In the genomic region with DNA sequence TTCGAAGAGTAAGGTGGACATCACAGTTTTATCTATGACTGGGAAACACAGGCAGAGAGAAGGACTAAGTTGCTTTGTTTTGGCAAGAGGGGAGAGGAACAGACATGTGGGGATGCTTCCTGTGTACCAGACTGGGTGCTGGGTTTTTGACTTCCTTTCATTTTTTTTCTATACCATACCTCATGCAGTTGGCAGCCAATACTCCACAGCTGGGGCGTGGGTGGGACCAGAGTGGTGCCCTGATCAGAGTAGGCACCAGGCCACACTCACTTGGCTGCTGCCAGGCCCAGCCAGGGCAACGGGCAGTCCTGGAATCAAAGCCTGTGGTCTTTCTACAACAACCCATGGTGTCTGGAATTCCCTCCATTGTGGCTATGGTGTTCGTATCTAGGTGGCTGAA, we compare ENCODE assay signal across 9 cellular contexts. TPM values are rescaled to one million over a fixed set of nuclear protein-coding genes. Genes with fewer than 3 reads are reported as not detected.
DNase-seq lines count a peak whose midpoint lies in the region; ATAC-seq, FAIRE-seq and TF ChIP-seq lines count a peak whose summit lies in the region.
"Had no signal": no experiment of that assay in that cellular context is flagged by ENCODE, and none has a peak within 500 bp of the region (broad histone marks: within the 10 kb centered on the region; RNA-seq: fewer than 3 reads in every experiment).

No MANE protein-coding gene starts in this region.

- FAIRE-seq in pancreas (lab: Jason Lieb, UNC) = no peak

- WGBS in mesendoderm (ENCODE audit: extremely low coverage, insufficient coverage, low lambda C conversion rate) = no CpG with 5 or more reads among the region's 4 CpGs
- 75 to 80% methylated on average over 1 to 4 of the region's 4 CpGs for WGBS in transverse colon (ENCODE audit: low coverage in 1 of 2), 2 donors
- WGBS in pancreas, 2 donors = 74 to 82% methylated on average over 4 of the region's 4 CpGs

- no peak overlapping the region for H3K4ac ChIP-seq in mesendoderm (ENCODE audit: low read depth, low read length)

- H3K27ac Mint-ChIP-seq in activated naive CD4-positive, alpha-beta T cell treated with anti-CD3 and anti-CD28 coated beads, Interleukin-2, amount 50 U/mL, for 24 hours = peak overlapping the region; percentile 30

- H3K9me3 ChIP-seq in transverse colon = no peaks in the 10 kb centered on the region
- no peaks in the 10 kb centered on the region for H3K9me3 ChIP-seq in pancreas

- H3K4me2 ChIP-seq in mesendoderm (ENCODE audit: low read length) = no peak overlapping the region

- H2BK120ac ChIP-seq in mesendoderm (ENCODE audit: low read depth, low read length) = no peak overlapping the region

- H3K79me2 ChIP-seq in mesendoderm (ENCODE audit: control insufficient read depth, insufficient read depth, low read length) = no peaks in the 10 kb centered on the region

- H3K18ac ChIP-seq in mesendoderm (ENCODE audit: low read length) = no peak overlapping the region

- H3K4me1 ChIP-seq in mesendoderm (ENCODE audit: control insufficient read depth, low read depth, low read length) (peaks cover 2% of the 10 kb centered on the region), transverse colon (peaks cover 10 to 42% (median 30%) of the 10 kb centered on the region in 4 donors), pancreas (no peaks in the 10 kb centered on the region)

- H3K4me3 ChIP-seq in mesendoderm (ENCODE audit: low read length) (no peak overlapping the region), transverse colon (no peak overlapping the region), pancreas (no peak overlapping the region)

- no peak for ATAC-seq in GM18861 (IDR thresholded peaks at IDR 0.05; ENCODE audit: unreplicated experiment)
- ATAC-seq in HG03159 (IDR thresholded peaks at IDR 0.05; ENCODE audit: unreplicated experiment) = no peak
- ATAC-seq in pancreas = no peak

- H3K36me3 ChIP-seq in mesendoderm (ENCODE audit: control insufficient read depth, insufficient read depth, low read length) = no peaks in the 10 kb centered on the region
- no peaks in the 10 kb centered on the region for H3K36me3 ChIP-seq in transverse colon
- no peaks in the 10 kb centered on the region for H3K36me3 ChIP-seq in pancreas

- TF ChIP-seq POLR2A in transverse colon (IDR thresholded peaks at IDR 0.05) = no peak

- in situ Hi-C loops in transverse colon (cut with MboI; ENCODE audit: low pct_ligation_motif_present in 1 of 4, low pct_unique_long_range_greater_than_20kb in 1 of 4, low sequenced_read_pairs in 3 of 4) = no loop called here

- no peak overlapping the region for H4K8ac ChIP-seq in mesendoderm (ENCODE audit: low read depth, low read length)

- H3K4me3 Mint-ChIP-seq in activated naive CD4-positive, alpha-beta T cell treated with anti-CD3 and anti-CD28 coated beads, Interleukin-2, amount 50 U/mL, for 24 hours = peak overlapping the region; percentile 23

- TF ChIP-seq EP300 in transverse colon (IDR thresholded peaks at IDR 0.05; ENCODE audit: low read depth) = no peak

- no peak overlapping the region for H2BK15ac ChIP-seq in mesendoderm (replicated peaks; ENCODE audit: low read depth)

- peak overlapping the region; percentile 46 for H2AK5ac ChIP-seq in mesendoderm (ENCODE audit: low read length)

- H3K56ac ChIP-seq in mesendoderm (ENCODE audit: low read length) = no peak overlapping the region

- intact Hi-C loops in transverse colon (cut with DNase I; ENCODE audit: low total_unique reads) (loop anchor here (10.0 kb wide), 1 partner anchor 71 kb away; no protein-coding TSS in a partner anchor), pancreas (cut with DNase I) (no loop called here)

- H3K9me3 Mint-ChIP-seq in activated naive CD4-positive, alpha-beta T cell treated with anti-CD3 and anti-CD28 coated beads, Interleukin-2, amount 50 U/mL, for 24 hours = no peaks in the 10 kb centered on the region

- H4K5ac ChIP-seq in mesendoderm (ENCODE audit: low read length) = no peak overlapping the region

- H3K23ac ChIP-seq in mesendoderm (ENCODE audit: low read length) = no peak overlapping the region

- no peak for DNase-seq in activated naive CD4-positive, alpha-beta T cell treated with anti-CD3 and anti-CD28 coated beads, Interleukin-2, amount 50 U/mL, for 16 hours
- DNase-seq in mesendoderm (no peak), transverse colon (no peak), pancreas (no peak)
- DNase-seq: T-helper 2 cell had no signal

- H3K27ac ChIP-seq in cingulate gyrus (ENCODE audit: low read depth, low read length) (peak overlapping the region; percentile 73), mesendoderm (ENCODE audit: low read depth, low read length) (no peak overlapping the region), transverse colon (peak overlapping the region; percentile 81 to 88 (median 86)), pancreas (no peak overlapping the region)

- H3K27me3 Mint-ChIP-seq in activated naive CD4-positive, alpha-beta T cell treated with anti-CD3 and anti-CD28 coated beads, Interleukin-2, amount 50 U/mL, for 24 hours = no peaks in the 10 kb centered on the region

- no peak overlapping the region for H2BK5ac ChIP-seq in mesendoderm (ENCODE audit: low read length)

- peaks cover 6% of the 10 kb centered on the region for H3K36me3 Mint-ChIP-seq in activated naive CD4-positive, alpha-beta T cell treated with anti-CD3 and anti-CD28 coated beads, Interleukin-2, amount 50 U/mL, for 24 hours

- no peaks in the 10 kb centered on the region for H3K79me1 ChIP-seq in mesendoderm (ENCODE audit: low read length)

- peaks cover 51% of the 10 kb centered on the region for H3K4me1 Mint-ChIP-seq in activated naive CD4-positive, alpha-beta T cell treated with anti-CD3 and anti-CD28 coated beads, Interleukin-2, amount 50 U/mL, for 24 hours

- no peak for TF ChIP-seq CTCF in transverse colon (IDR thresholded peaks at IDR 0.05)
- TF ChIP-seq CTCF in pancreas (IDR thresholded peaks at IDR 0.05) = no peak

- H3K27me3 ChIP-seq in mesendoderm (ENCODE audit: insufficient read depth, low read length, poor library complexity) = no peaks in the 10 kb centered on the region
- no peaks in the 10 kb centered on the region for H3K27me3 ChIP-seq in transverse colon
- H3K27me3 ChIP-seq in pancreas = no peaks in the 10 kb centered on the region

- no peak overlapping the region for H3K9ac ChIP-seq in mesendoderm (ENCODE audit: low read length)

RNA-seq across cellular contexts. Expression of a gene that starts 45.2 kb away (rescaled TPM):
- polyA plus RNA-seq in mesendoderm (2013, experiment 1 of 2) = 1.1 TPM
- polyA plus RNA-seq in mesendoderm (2013, experiment 2 of 2) = 1.1 TPM
- total RNA-seq in transverse colon = 1 to 10 TPM; 1.9 to 8.8 (median 2.9) TPM
- 1 to 10 TPM; 1.1 to 2.9 (median 1.6) TPM for total RNA-seq in pancreas
- polyA plus RNA-seq in pancreas = 1 to 10 TPM; 2.5 to 3.5 TPM

Comparison
In these comparisons a context has a peak if more than half of its experiments do, and no peak if none do; other contexts are left out.
1. H3K27ac ChIP-seq: peak in cingulate gyrus (single experiment) and transverse colon (4 of 4); none in mesendoderm (single experiment) and pancreas (0 of 4).